Comparison of ENCODE assay signal across 8 cellular contexts in genomic region chr13:36282818-36283432, GRCh38. TPM values are rescaled to one million over a fixed set of nuclear protein-coding genes. Genes with fewer than 3 reads are reported as not detected.
DNase-seq lines count a peak whose midpoint lies in the region; ATAC-seq and TF ChIP-seq lines count a peak whose summit lies in the region.

No MANE protein-coding gene starts in this region.

- H3K9me3 ChIP-seq in Peyer's patch (no peaks in the 10 kb centered on the region), prostate gland (no peaks in the 10 kb centered on the region)

- WGBS in prostate gland: 50% methylated on average over 6 of the region's 6 CpGs

- peak; percentile 54 for ATAC-seq in GM21723 (IDR thresholded peaks at IDR 0.05; ENCODE audit: unreplicated experiment)
- ATAC-seq in HG03520 (IDR thresholded peaks at IDR 0.05; ENCODE audit: unreplicated experiment): no peak

- no peak for DNase-seq in BJ (ENCODE audit: low read depth)
- no peak for DNase-seq in Peyer's patch
- peak; percentile 62 for DNase-seq in fibroblast of mammary gland (ENCODE audit: low read depth)
- DNase-seq in prostate gland (ENCODE audit: low spot score): no peak
- no peak for DNase-seq in activated gamma-delta T cell treated with Interleukin-2 at 50 U/mL for 16 hours
- no peak for DNase-seq in GDM1 (lab: John Stamatoyannopoulos, UW)

- intact Hi-C loops in prostate gland (cut with DNase I): loop anchor here (5.0 to 10.0 kb wide), 2 partner anchors 112 to 454 kb away; no protein-coding TSS in a partner anchor

- H3K36me3 ChIP-seq in BJ (ENCODE audit: control insufficient read depth, insufficient read depth, low read length): no peaks in the 10 kb centered on the region
- H3K36me3 ChIP-seq in Peyer's patch: no peaks in the 10 kb centered on the region
- H3K36me3 ChIP-seq in prostate gland: no peaks in the 10 kb centered on the region

- H3K4me3 ChIP-seq in BJ (ENCODE audit: low read depth, low read length) (no peak overlapping the region), Peyer's patch (no peak overlapping the region), fibroblast of mammary gland (ENCODE audit: control insufficient read depth, low read depth, low read length) (no peak overlapping the region), prostate gland (no peak overlapping the region)

- POLR2A ChIA-PET in BJ (lab: Charles Lee): no interaction called here

- H3K27me3 ChIP-seq in BJ (ENCODE audit: control insufficient read depth, insufficient read depth, low read length) (no peaks in the 10 kb centered on the region), Peyer's patch (no peaks in the 10 kb centered on the region), prostate gland (replicated peaks; ENCODE audit: insufficient read depth) (no peaks in the 10 kb centered on the region)

- CTCF ChIA-PET in BJ (lab: Yijun Ruan, JAX): interaction anchor here (0.6 to 15.4 kb wide), 35 partner anchors 8 to 890 kb away, joined by 3 to 296 read pairs (median 3); partner anchors contain the start of gene CCDC169

- H3K4me1 ChIP-seq in Peyer's patch (no peaks in the 10 kb centered on the region), prostate gland (replicated peaks) (no peaks in the 10 kb centered on the region)

- TF ChIP-seq CTCF in BJ (IDR thresholded peaks at IDR 0.05; ENCODE audit: insufficient read depth, low read depth, low read length) (peak; percentile 74), Peyer's patch (IDR thresholded peaks at IDR 0.05) (peak in 5 of 6 experiments; percentile 37 to 69 (median 61)), fibroblast of mammary gland (conservative IDR thresholded peaks at IDR 0.05; ENCODE audit: control insufficient read depth, insufficient read depth, low read depth, low read length) (peak; percentile 85), prostate gland (IDR thresholded peaks at IDR 0.05) (peak; percentile 47 to 80 (median 78))

- H3K27ac ChIP-seq in Peyer's patch (no peak overlapping the region), prostate gland (no peak overlapping the region)

- TF ChIP-seq POLR2A in Peyer's patch (IDR thresholded peaks at IDR 0.05) (no peak), prostate gland (IDR thresholded peaks at IDR 0.05) (no peak)

RNA-seq across cellular contexts. Expression of gene CCDC169, which starts 14.7 kb away (rescaled TPM):
- 0.28 and 0.93 TPM in 2 replicates for polyA plus RNA-seq in BJ (2011; rRNA removed)
- polyA minus RNA-seq in BJ (2011; rRNA and poly(A)+ RNA removed): 0.52 and 0.72 TPM in 2 replicates
- total RNA-seq in Peyer's patch: not detected
- 1 to 10 TPM; 4.1 to 4.3 TPM for total RNA-seq in prostate gland
